In the genomic region with DNA sequence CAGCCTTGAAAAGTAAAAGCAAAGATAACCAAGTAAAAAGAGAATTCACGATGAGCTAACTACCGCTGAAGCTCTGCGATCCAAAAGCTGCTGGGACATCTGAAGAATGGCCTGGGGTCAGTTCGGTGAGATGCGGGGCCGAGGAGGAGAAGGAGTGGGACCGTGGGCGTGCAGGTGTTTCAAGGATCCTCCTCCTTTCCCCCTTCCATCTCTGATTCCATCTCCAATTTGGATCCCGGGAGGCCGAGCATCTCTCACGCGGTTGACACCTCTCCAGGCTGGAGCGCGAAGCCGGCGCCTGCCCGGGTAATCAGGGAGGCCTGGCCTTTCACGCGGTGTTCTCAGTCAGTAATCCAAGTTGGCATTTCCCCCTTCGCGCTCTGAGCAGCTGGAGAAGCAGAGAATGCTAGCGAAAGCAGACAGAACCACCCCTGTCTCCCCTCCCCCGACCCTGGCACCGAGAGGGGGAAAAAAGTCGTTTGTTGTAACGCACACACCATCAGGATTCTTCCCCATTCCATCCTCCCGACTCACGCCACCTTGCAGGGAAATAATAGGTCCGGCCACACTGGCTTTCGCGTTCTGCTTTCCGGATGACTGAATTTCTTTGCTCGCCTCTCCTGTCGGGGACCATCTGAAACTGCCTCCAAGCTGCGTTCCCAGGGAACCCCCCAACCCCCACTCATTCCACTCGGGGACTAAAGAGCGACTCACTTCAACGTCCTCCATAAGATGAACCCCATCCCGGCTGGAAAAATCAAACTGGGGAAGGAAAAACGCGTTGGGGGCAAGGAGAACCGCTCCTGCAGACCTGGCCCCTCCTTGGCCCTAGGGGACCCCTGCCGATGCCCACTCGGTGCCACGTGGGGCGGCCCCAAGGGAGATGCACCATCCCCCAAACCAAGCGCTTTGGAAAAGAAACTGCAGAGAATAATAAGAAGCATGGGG, we compare ENCODE assay signal across 1 cellular context.
TF ChIP-seq lines count a peak whose summit lies in the region.

No MANE protein-coding gene starts in this region.

TF ChIP-seq in H1, 55 proteins besides CTCF, POLR2A, EP300 and RAD21 (continued from another document):
- TF ChIP-seq CTBP2 (IDR thresholded peaks at IDR 0.05; ENCODE audit: borderline replicate concordance, insufficient read depth, insufficient read length, low read length) (no peak), ATF2 (IDR thresholded peaks at IDR 0.05; ENCODE audit: low read length) (no peak), KDM5A (IDR thresholded peaks at IDR 0.05; ENCODE audit: low read length) (no peak), ATF3 (IDR thresholded peaks at IDR 0.05; ENCODE audit: insufficient read depth, low read depth, low read length) (no peak), EZH2 (IDR thresholded peaks at IDR 0.05; ENCODE audit: low read depth, low read length, severe bottlenecking) (peak; percentile 95), KDM4A (IDR thresholded peaks at IDR 0.05; ENCODE audit: low read depth, low read length, severe bottlenecking) (no peak), RNF2 (IDR thresholded peaks at IDR 0.05; ENCODE audit: borderline replicate concordance, low read depth, low read length, missing control alignments, poor library complexity, severe bottlenecking) (peak; percentile 81), TAF7 (optimal IDR thresholded peaks at IDR 0.05; ENCODE audit: borderline replicate concordance, low read depth, low read length) (no peak), RFX5 (IDR thresholded peaks at IDR 0.05; ENCODE audit: borderline replicate concordance, low read depth, low read length) (no peak), RXRA (IDR thresholded peaks at IDR 0.05; ENCODE audit: insufficient read depth, low read depth, low read length) (no peak), GABPA (IDR thresholded peaks at IDR 0.05; ENCODE audit: borderline replicate concordance, insufficient read depth, low read length) (no peak), SUZ12 (IDR thresholded peaks at IDR 0.05; ENCODE audit: low read length) (peak; percentile 89), POU5F1 (IDR thresholded peaks at IDR 0.05; ENCODE audit: low read depth, low read length) (no peak), KDM1A (IDR thresholded peaks at IDR 0.05; ENCODE audit: borderline replicate concordance, low read length) (no peak), MAX (IDR thresholded peaks at IDR 0.05) (peak; percentile 83), TBP (IDR thresholded peaks at IDR 0.05; ENCODE audit: low read depth, low read length) (peak; percentile 64; the same call in 1 of the 2 replicates), CHD2 (IDR thresholded peaks at IDR 0.05; ENCODE audit: low read length) (no peak), TAF1 (IDR thresholded peaks at IDR 0.05; ENCODE audit: low read depth, low read length) (no peak)
- TF ChIP-seq, protein P1, sequence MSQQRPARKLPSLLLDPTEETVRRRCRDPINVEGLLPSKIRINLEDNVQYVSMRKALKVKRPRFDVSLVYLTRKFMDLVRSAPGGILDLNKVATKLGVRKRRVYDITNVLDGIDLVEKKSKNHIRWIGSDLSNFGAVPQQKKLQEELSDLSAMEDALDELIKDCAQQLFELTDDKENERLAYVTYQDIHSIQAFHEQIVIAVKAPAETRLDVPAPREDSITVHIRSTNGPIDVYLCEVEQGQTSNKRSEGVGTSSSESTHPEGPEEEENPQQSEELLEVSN (IDR thresholded peaks at IDR 0.05), result peak; percentile 90
- TF ChIP-seq, protein P2, sequence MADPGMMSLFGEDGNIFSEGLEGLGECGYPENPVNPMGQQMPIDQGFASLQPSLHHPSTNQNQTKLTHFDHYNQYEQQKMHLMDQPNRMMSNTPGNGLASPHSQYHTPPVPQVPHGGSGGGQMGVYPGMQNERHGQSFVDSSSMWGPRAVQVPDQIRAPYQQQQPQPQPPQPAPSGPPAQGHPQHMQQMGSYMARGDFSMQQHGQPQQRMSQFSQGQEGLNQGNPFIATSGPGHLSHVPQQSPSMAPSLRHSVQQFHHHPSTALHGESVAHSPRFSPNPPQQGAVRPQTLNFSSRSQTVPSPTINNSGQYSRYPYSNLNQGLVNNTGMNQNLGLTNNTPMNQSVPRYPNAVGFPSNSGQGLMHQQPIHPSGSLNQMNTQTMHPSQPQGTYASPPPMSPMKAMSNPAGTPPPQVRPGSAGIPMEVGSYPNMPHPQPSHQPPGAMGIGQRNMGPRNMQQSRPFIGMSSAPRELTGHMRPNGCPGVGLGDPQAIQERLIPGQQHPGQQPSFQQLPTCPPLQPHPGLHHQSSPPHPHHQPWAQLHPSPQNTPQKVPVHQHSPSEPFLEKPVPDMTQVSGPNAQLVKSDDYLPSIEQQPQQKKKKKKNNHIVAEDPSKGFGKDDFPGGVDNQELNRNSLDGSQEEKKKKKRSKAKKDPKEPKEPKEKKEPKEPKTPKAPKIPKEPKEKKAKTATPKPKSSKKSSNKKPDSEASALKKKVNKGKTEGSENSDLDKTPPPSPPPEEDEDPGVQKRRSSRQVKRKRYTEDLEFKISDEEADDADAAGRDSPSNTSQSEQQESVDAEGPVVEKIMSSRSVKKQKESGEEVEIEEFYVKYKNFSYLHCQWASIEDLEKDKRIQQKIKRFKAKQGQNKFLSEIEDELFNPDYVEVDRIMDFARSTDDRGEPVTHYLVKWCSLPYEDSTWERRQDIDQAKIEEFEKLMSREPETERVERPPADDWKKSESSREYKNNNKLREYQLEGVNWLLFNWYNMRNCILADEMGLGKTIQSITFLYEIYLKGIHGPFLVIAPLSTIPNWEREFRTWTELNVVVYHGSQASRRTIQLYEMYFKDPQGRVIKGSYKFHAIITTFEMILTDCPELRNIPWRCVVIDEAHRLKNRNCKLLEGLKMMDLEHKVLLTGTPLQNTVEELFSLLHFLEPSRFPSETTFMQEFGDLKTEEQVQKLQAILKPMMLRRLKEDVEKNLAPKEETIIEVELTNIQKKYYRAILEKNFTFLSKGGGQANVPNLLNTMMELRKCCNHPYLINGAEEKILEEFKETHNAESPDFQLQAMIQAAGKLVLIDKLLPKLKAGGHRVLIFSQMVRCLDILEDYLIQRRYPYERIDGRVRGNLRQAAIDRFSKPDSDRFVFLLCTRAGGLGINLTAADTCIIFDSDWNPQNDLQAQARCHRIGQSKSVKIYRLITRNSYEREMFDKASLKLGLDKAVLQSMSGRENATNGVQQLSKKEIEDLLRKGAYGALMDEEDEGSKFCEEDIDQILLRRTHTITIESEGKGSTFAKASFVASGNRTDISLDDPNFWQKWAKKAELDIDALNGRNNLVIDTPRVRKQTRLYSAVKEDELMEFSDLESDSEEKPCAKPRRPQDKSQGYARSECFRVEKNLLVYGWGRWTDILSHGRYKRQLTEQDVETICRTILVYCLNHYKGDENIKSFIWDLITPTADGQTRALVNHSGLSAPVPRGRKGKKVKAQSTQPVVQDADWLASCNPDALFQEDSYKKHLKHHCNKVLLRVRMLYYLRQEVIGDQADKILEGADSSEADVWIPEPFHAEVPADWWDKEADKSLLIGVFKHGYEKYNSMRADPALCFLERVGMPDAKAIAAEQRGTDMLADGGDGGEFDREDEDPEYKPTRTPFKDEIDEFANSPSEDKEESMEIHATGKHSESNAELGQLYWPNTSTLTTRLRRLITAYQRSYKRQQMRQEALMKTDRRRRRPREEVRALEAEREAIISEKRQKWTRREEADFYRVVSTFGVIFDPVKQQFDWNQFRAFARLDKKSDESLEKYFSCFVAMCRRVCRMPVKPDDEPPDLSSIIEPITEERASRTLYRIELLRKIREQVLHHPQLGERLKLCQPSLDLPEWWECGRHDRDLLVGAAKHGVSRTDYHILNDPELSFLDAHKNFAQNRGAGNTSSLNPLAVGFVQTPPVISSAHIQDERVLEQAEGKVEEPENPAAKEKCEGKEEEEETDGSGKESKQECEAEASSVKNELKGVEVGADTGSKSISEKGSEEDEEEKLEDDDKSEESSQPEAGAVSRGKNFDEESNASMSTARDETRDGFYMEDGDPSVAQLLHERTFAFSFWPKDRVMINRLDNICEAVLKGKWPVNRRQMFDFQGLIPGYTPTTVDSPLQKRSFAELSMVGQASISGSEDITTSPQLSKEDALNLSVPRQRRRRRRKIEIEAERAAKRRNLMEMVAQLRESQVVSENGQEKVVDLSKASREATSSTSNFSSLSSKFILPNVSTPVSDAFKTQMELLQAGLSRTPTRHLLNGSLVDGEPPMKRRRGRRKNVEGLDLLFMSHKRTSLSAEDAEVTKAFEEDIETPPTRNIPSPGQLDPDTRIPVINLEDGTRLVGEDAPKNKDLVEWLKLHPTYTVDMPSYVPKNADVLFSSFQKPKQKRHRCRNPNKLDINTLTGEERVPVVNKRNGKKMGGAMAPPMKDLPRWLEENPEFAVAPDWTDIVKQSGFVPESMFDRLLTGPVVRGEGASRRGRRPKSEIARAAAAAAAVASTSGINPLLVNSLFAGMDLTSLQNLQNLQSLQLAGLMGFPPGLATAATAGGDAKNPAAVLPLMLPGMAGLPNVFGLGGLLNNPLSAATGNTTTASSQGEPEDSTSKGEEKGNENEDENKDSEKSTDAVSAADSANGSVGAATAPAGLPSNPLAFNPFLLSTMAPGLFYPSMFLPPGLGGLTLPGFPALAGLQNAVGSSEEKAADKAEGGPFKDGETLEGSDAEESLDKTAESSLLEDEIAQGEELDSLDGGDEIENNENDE (IDR thresholded peaks at IDR 0.05; ENCODE audit: insufficient replicate concordance, low read length), result no peak
TF ChIP-seq in H1: peak in this region for 6.
